ENCODE assay signal across 21 cellular contexts in genomic region chr2:231531408-231532188, GRCh38. TPM values are rescaled to one million over a fixed set of nuclear protein-coding genes. Genes with fewer than 3 reads are reported as not detected.
DNase-seq lines count a peak whose midpoint lies in the region; ATAC-seq, FAIRE-seq and TF ChIP-seq lines count a peak whose summit lies in the region.
"Had no signal": no experiment of that assay in that cellular context is flagged by ENCODE, and none has a peak within 500 bp of the region (broad histone marks: within the 10 kb centered on the region; RNA-seq: fewer than 3 reads in every experiment).

No MANE protein-coding gene starts in this region.

- BruUV-seq in Calu3 (replicated peaks; lab: Mats Ljungman, UMichigan), result no TSS peak
- no TSS peak for BruUV-seq in K562 (replicated peaks; lab: Mats Ljungman, UMichigan)

- TF ChIP-seq CTCF in Calu3 (IDR thresholded peaks at IDR 0.05; ENCODE audit: unreplicated experiment) (no peak), K562 (IDR thresholded peaks at IDR 0.05 in 2 of 3, conservative IDR thresholded peaks at IDR 0.05 in 1 of 3; ENCODE audit: insufficient read depth in 2 of 3, low read depth in 1 of 3, low read length in 3 of 3) (no peak)

- H3K27ac ChIP-seq in BLaER1 treated with 17β-estradiol and CSF1 and Interleukin-3, amounts not matched to agents 10 nM and 100 nM, result no peak overlapping the region
- H3K27ac ChIP-seq in K562 (ENCODE audit: extremely low read depth, low read depth, low read length), result no peak overlapping the region
- no peak overlapping the region for H3K27ac ChIP-seq in naive thymus-derived CD4-positive, alpha-beta T cell (ENCODE audit: low read depth, low read length)
- H3K27ac ChIP-seq: left lung, SJCRH30 had no signal

- no peak for TF ChIP-seq RAD21 in K562 (CRISPR knock-in tag; conservative IDR thresholded peaks at IDR 0.05 in 1 of 2, IDR thresholded peaks at IDR 0.05 in 1 of 2)

- CTCF ChIA-PET in Calu3 (lab: Charles Lee), result interaction anchor here (1.0 kb wide), 1 partner anchor 10 kb away, joined by 3 read pairs; no protein-coding TSS in a partner anchor
- CTCF ChIA-PET in K562 (lab: Yijun Ruan, JAX; ENCODE audit: low intra/inter-chr PET ratio), result no interaction called here
- CTCF ChIA-PET in naive thymus-derived CD4-positive, alpha-beta T cell (lab: Charles Lee), result interaction anchor here (0.7 to 1.1 kb wide), 2 partner anchors 49 to 607 kb away, joined by 3 to 6 read pairs; no protein-coding TSS in a partner anchor

- no peaks in the 10 kb centered on the region for H3K9me1 ChIP-seq in K562 (ENCODE audit: control insufficient read depth, insufficient read depth, low read length)

- H3K36me3 Mint-ChIP-seq in Calu3 (ENCODE audit: insufficient read depth, unreplicated experiment), result peaks cover 5% of the 10 kb centered on the region
- no peaks in the 10 kb centered on the region for H3K36me3 Mint-ChIP-seq in naive thymus-derived CD4-positive, alpha-beta T cell

- no peak for ATAC-seq in K562
- no peak for ATAC-seq in naive thymus-derived CD4-positive, alpha-beta T cell
- ATAC-seq in GM19035 (IDR thresholded peaks at IDR 0.05; ENCODE audit: unreplicated experiment), result no peak
- no peak for ATAC-seq in GM18858 (IDR thresholded peaks at IDR 0.05; ENCODE audit: unreplicated experiment)
- ATAC-seq in HG03097 (IDR thresholded peaks at IDR 0.05; ENCODE audit: low FRiP score, unreplicated experiment), result no peak
- ATAC-seq: left lung had no signal

- peak overlapping the region; percentile 51 for H3K4me3 Mint-ChIP-seq in Calu3 (ENCODE audit: low read depth, unreplicated experiment)
- H3K4me3 Mint-ChIP-seq in naive thymus-derived CD4-positive, alpha-beta T cell, result peak overlapping the region in 7 of 10 donors; percentile 35 to 80 (median 50)

- DNase-seq in Calu3 (no peak), K562 (ENCODE audit: extremely low read depth in 1 of 4, low spot score in 3 of 4) (no peak), NAMALWA (ENCODE audit: low spot score) (no peak)
- DNase-seq in naive thymus-derived CD4-positive, alpha-beta T cell, result no peak
- DNase-seq: activated naive CD4-positive, alpha-beta T cell; caudate nucleus; DMS79; effector CD4-positive, alpha-beta T cell; left lung; NCI-H1694; right cardiac atrium; SJCRH30; stimulated activated CD4-positive, alpha-beta T cell treated with anti-CD3 and anti-CD28 coated beads, Interleukin-2, amount 100 ng/mL, for 48 hours; stimulated activated CD8-positive, alpha-beta memory T cell treated with anti-CD3 and anti-CD28 coated beads, Interleukin-4, amount 100 ng/mL, for 48 hours had no signal

- H3K9me3 ChIP-seq in BLaER1 treated with 17β-estradiol and CSF1 and Interleukin-3, amounts not matched to agents 10 nM and 100 nM (replicated peaks in 1 of 11), result no peaks in the 10 kb centered on the region
- H3K9me3 ChIP-seq in K562 (replicated peaks; ENCODE audit: control insufficient read depth, insufficient read depth, low read depth, low read length), result no peaks in the 10 kb centered on the region
- no peaks in the 10 kb centered on the region for H3K9me3 ChIP-seq in naive thymus-derived CD4-positive, alpha-beta T cell (ENCODE audit: control insufficient read depth in 2 of 3, low read length in 3 of 3)
- H3K9me3 ChIP-seq: left lung, SJCRH30 had no signal

- 32% methylated on average over 7 of the region's 12 CpGs for WGBS in K562 (ENCODE audit: insufficient coverage, low coverage, missing lambda C conversion rate)

- POLR2A ChIA-PET in K562 (lab: Yijun Ruan, JAX), result interaction anchor here (0.6 kb wide), 1 partner anchor 67 kb away, joined by 3 read pairs; the partner anchor contains the start of gene NCL
- POLR2A ChIA-PET in naive thymus-derived CD4-positive, alpha-beta T cell (lab: Charles Lee), result no interaction called here

- peaks cover 0 to 68% (median 0%) of the 10 kb centered on the region in 11 experiments; a peak in 4 of 22 replicates for H4K20me1 ChIP-seq in BLaER1 treated with 17β-estradiol and CSF1 and Interleukin-3, amounts not matched to agents 10 nM and 100 nM
- no peaks in the 10 kb centered on the region for H4K20me1 ChIP-seq in K562 (replicated peaks; ENCODE audit: control insufficient read depth, insufficient read depth, low read length)

- peaks cover 55% of the 10 kb centered on the region for H3K27me3 Mint-ChIP-seq in Calu3 (ENCODE audit: unreplicated experiment)
- peaks cover 15 to 39% (median 18%) of the 10 kb centered on the region in 5 donors for H3K27me3 Mint-ChIP-seq in naive thymus-derived CD4-positive, alpha-beta T cell

- no peak overlapping the region for H2AFZ ChIP-seq in K562 (ENCODE audit: low read depth, low read length)

- in situ Hi-C loops in K562 (cut with MboI), result no loop called here

- no peak for TF ChIP-seq EP300 in K562 (IDR thresholded peaks at IDR 0.05; ENCODE audit: low read length)

- H3K36me3 ChIP-seq in BLaER1 treated with 17β-estradiol and CSF1 and Interleukin-3, amounts not matched to agents 10 nM and 100 nM, result no peaks in the 10 kb centered on the region
- no peaks in the 10 kb centered on the region for H3K36me3 ChIP-seq in K562 (ENCODE audit: control insufficient read depth, insufficient read depth, low read length)
- H3K36me3 ChIP-seq in naive thymus-derived CD4-positive, alpha-beta T cell (ENCODE audit: control insufficient read depth in 2 of 3, insufficient read depth in 3 of 3, low read length in 3 of 3), result no peaks in the 10 kb centered on the region
- H3K36me3 ChIP-seq: left lung, SJCRH30 had no signal

- no peak overlapping the region for H3K4me3 ChIP-seq in BLaER1 treated with 17β-estradiol and CSF1 and Interleukin-3, amounts not matched to agents 10 nM and 100 nM
- H3K4me3 ChIP-seq in K562, result no peak overlapping the region
- no peak overlapping the region for H3K4me3 ChIP-seq in naive thymus-derived CD4-positive, alpha-beta T cell (ENCODE audit: low read length)
- H3K4me3 ChIP-seq: left lung, SJCRH30 had no signal

- 0 out of 22 replicates have a peak overlapping the region, but pooled peaks of 1 of the 11 experiments have one; percentile 14 for H3K9ac ChIP-seq in BLaER1 treated with 17β-estradiol and CSF1 and Interleukin-3, amounts not matched to agents 10 nM and 100 nM
- no peak overlapping the region for H3K9ac ChIP-seq in K562 (ENCODE audit: insufficient read depth in 1 of 2, low read depth in 2 of 2, low read length in 2 of 2)

- no peaks in the 10 kb centered on the region for H3K4me1 Mint-ChIP-seq in Calu3 (ENCODE audit: low read depth, unreplicated experiment)
- H3K4me1 Mint-ChIP-seq in naive thymus-derived CD4-positive, alpha-beta T cell, result peaks cover 0 to 20% (median 7%) of the 10 kb centered on the region in 7 donors

- peaks cover 0 to 56% (median 25%) of the 10 kb centered on the region in 10 experiments; a peak in 15 of 20 replicates for H3K4me1 ChIP-seq in BLaER1 treated with 17β-estradiol and CSF1 and Interleukin-3, amounts not matched to agents 10 nM and 100 nM
- H3K4me1 ChIP-seq in K562 (replicated peaks in 1 of 2; ENCODE audit: control insufficient read depth in 2 of 2, insufficient read depth in 2 of 2, low read length in 2 of 2), result peaks cover 0 to 21% of the 10 kb centered on the region in 2 experiments; a peak in 2 of 5 replicates
- H3K4me1 ChIP-seq in naive thymus-derived CD4-positive, alpha-beta T cell (ENCODE audit: control insufficient read depth in 2 of 2, insufficient read depth in 2 of 2, low read length in 2 of 2), result peaks cover 0 to 15% of the 10 kb centered on the region in 2 donors
- H3K4me1 ChIP-seq: SJCRH30 had no signal

- H3K79me2 ChIP-seq in K562 (ENCODE audit: control insufficient read depth, insufficient read depth, low read length), result no peaks in the 10 kb centered on the region

- no peaks in the 10 kb centered on the region for H3K9me3 Mint-ChIP-seq in Calu3 (ENCODE audit: low read depth, unreplicated experiment)
- peaks cover 0 to 2% (median 0%) of the 10 kb centered on the region in 11 donors for H3K9me3 Mint-ChIP-seq in naive thymus-derived CD4-positive, alpha-beta T cell

- intact Hi-C loops in Calu3 (cut with micrococcal nuclease; ENCODE audit: unreplicated experiment) (no loop called here), K562 (cut with micrococcal nuclease) (no loop called here)
- intact Hi-C loops in naive thymus-derived CD4-positive, alpha-beta T cell (cut with micrococcal nuclease), result loop anchor here in 1 of 2 donors (2.0 kb wide), 1 partner anchor 15 kb away; no protein-coding TSS in a partner anchor

- FAIRE-seq in K562 (lab: Jason Lieb, UNC), result no peak
- FAIRE-seq: TTC549 had no signal

- no peak for TF ChIP-seq POLR2A in K562 (conservative IDR thresholded peaks at IDR 0.05)

- peaks cover 8 to 100% (median 11%) of the 10 kb centered on the region in 11 experiments; a peak in 18 of 22 replicates for H3K27me3 ChIP-seq in BLaER1 treated with 17β-estradiol and CSF1 and Interleukin-3, amounts not matched to agents 10 nM and 100 nM
- peaks cover 0 to 16% of the 10 kb centered on the region in 2 experiments; a peak in 2 of 5 replicates for H3K27me3 ChIP-seq in K562 (ENCODE audit: control insufficient read depth in 2 of 2, insufficient read depth in 2 of 2, low read length in 2 of 2)
- no peaks in the 10 kb centered on the region for H3K27me3 ChIP-seq in naive thymus-derived CD4-positive, alpha-beta T cell (ENCODE audit: control insufficient read depth in 2 of 2, insufficient read depth in 2 of 2, low read length in 2 of 2)
- H3K27me3 ChIP-seq: SJCRH30 had no signal

- H3K4me2 ChIP-seq in BLaER1 treated with 17β-estradiol and CSF1 and Interleukin-3, amounts not matched to agents 10 nM and 100 nM, result peak overlapping the region in 6 of 11 experiments; percentile 2 to 36 (median 29); a peak in 7 of 22 replicates
- H3K4me2 ChIP-seq in K562 (ENCODE audit: insufficient read depth, low read length), result no peak overlapping the region

- no peak overlapping the region for H3K27ac Mint-ChIP-seq in Calu3 (ENCODE audit: unreplicated experiment)
- H3K27ac Mint-ChIP-seq in naive thymus-derived CD4-positive, alpha-beta T cell, result peak overlapping the region in 2 of 9 donors; percentile 36 to 60

RNA-seq across cellular contexts. Expression of gene NMUR1, which starts 1.4 kb away (rescaled TPM):
- total RNA-seq in Calu3 (2022) (not detected in 2 replicates), K562 (2014; rRNA removed) (0.05 and 0.20 TPM in 2 replicates), K562 (2014; rRNA removed; fragmentation: Illumina TruSeq; extraction: Trizol) (0.07 and 0.16 TPM in 2 replicates), K562 (2015; rRNA removed; fragmentation: Illumina TruSeq; extraction: Trizol) (0.08 and 0.18 TPM in 2 replicates), K562 (2021) (0.27 and 0.34 TPM in 2 replicates)
- total RNA-seq in K562 (2011; cell fraction: chromatin; rRNA removed; ENCODE audit: low replicate concordance), result 0.35 and 0.83 TPM in 2 replicates
- 0.53 and 0.83 TPM in 2 replicates for total RNA-seq in K562 (2011; cell fraction: nucleolus; rRNA removed)
- total RNA-seq in K562 (2011; cell fraction: nucleoplasm; rRNA removed), result 0.51 and 0.61 TPM in 2 replicates
- polyA plus RNA-seq in K562 (2011; rRNA removed) (0.15 and 0.19 TPM in 2 replicates), K562 (2014; fragmentation: Illumina TruSeq; extraction: Trizol) (0.15 and 0.21 TPM in 2 replicates), K562 (2014; fragmentation: Nextera tagmentation; extraction: Ambion mirVana) (under 1 TPM; 0.01 to 0.06 TPM), K562 (2014; rRNA removed) (0.12 and 0.15 TPM in 2 replicates)
- polyA plus RNA-seq in K562 (2011; cell fraction: cytosol; rRNA removed), result 0.16 and 0.32 TPM in 2 replicates
- polyA plus RNA-seq in K562 (2011; cell fraction: nucleus; rRNA removed), result 0.48 and 0.51 TPM in 2 replicates
- 0.38 and 0.71 TPM in 2 replicates for polyA plus RNA-seq in K562 (2012)
- 0.06 TPM in 1 of 2 replicates, not detected in the other for polyA minus RNA-seq in K562 (2011; rRNA and poly(A)+ RNA removed)
- not detected in 2 replicates for polyA minus RNA-seq in K562 (2011; cell fraction: cytosol; rRNA and poly(A)+ RNA removed)
- 0.11 and 0.13 TPM in 2 replicates for polyA minus RNA-seq in K562 (2011; cell fraction: nucleus; rRNA and poly(A)+ RNA removed)
- total RNA-seq in naive thymus-derived CD4-positive, alpha-beta T cell, result 1 to 10 TPM in 2 of 5 experiments, under 1 TPM in 1, not detected in 2; 0.72 to 7.0 (median 1.4) TPM
- not detected for polyA plus RNA-seq in naive thymus-derived CD4-positive, alpha-beta T cell
- total RNA-seq: myocyte, SJCRH30 had no signal
- polyA plus RNA-seq: BJ had no signal
